Comparison of ENCODE assay signal across 8 cellular contexts in the genomic region with DNA sequence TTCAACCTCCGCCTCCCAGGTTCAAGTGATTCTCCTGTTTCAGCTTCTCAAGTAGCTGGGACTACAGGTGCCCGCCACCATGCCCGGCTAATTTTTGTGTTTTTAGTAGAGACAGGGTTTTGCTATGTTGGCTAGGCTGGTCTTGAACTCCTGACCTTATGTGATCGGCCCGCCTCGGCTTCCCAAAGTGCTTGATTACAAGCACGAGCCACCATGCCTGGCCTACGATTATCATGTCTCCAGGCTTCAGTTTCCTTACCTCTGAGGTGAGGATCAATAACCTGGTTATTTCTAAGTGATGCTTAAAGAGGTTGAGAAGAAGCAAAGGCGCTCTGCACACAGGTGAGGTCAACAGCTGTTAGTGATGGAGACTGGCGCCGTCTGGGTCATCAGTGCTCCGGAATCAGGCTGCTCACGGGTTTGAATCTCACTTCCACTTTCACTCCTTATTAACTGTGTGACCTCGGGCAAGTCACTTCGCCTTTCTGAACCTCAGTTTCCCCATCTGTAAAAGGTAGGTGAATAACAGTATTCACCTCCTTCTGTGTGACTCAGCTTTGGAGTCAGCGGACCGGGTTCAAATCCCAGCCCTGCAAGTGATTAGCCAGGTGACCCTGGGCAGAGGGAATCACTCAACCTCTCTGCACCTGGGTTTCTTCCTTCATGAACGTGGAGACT. TPM values are rescaled to one million over a fixed set of nuclear protein-coding genes. Genes with fewer than 3 reads are reported as not detected.
A peak's percentile ranks its signal among the peaks of the same experiment; 100 is the strongest.
DNase-seq lines count a peak whose midpoint lies in the region; ATAC-seq, FAIRE-seq and TF ChIP-seq lines count a peak whose summit lies in the region.

No MANE protein-coding gene starts in this region.

- peak overlapping the region; percentile 65 for H3K4me2 ChIP-seq in endothelial cell of umbilical vein (ENCODE audit: insufficient read depth, low read length)

- ATAC-seq in GM19372 (IDR thresholded peaks at IDR 0.05; ENCODE audit: low read depth, unreplicated experiment) (peak; percentile 32), pancreas (peak; percentile 4 to 50 (median 25)), HG02973 (IDR thresholded peaks at IDR 0.05; ENCODE audit: unreplicated experiment) (no peak), HG03457 (IDR thresholded peaks at IDR 0.05; ENCODE audit: unreplicated experiment) (no peak)

- FAIRE-seq in endothelial cell of umbilical vein (lab: Jason Lieb, UNC) (peak; percentile 42), pancreas (lab: Jason Lieb, UNC) (no peak)

- H3K4me1 ChIP-seq in endothelial cell of umbilical vein (ENCODE audit: control insufficient read depth, extremely low read depth, insufficient read depth, low read length) (peaks cover 30% of the 10 kb centered on the region), pancreas (peaks cover 0 to 20% (median 0%) of the 10 kb centered on the region in 3 donors)

- CTCF ChIA-PET in endothelial cell of umbilical vein (lab: Charles Lee) = no interaction called here

- TF ChIP-seq POLR2A in NB4 (IDR thresholded peaks at IDR 0.05; ENCODE audit: extremely low read depth, insufficient read length) (no peak), endothelial cell of umbilical vein (IDR thresholded peaks at IDR 0.05; ENCODE audit: low read depth, low read length) (no peak)

- WGBS in pancreas, 2 donors = 55 to 57% methylated on average over 18 of the region's 18 CpGs

- intact Hi-C loops in endothelial cell of umbilical vein (cut with micrococcal nuclease) = no loop called here
- intact Hi-C loops in pancreas (cut with DNase I) = no loop called here

- H3K27ac ChIP-seq in endothelial cell of umbilical vein (ENCODE audit: insufficient read depth, low read depth, low read length) (peak overlapping the region; percentile 74), pancreas (peak overlapping the region in 2 of 4 donors; percentile 21 to 60)

- H2AFZ ChIP-seq in endothelial cell of umbilical vein (ENCODE audit: low read depth, low read length) = peak overlapping the region; percentile 76

- no peaks in the 10 kb centered on the region for H3K9me1 ChIP-seq in endothelial cell of umbilical vein (replicated peaks; ENCODE audit: control insufficient read depth, extremely low read depth, insufficient read depth, low read length)

- BruUV-seq in endothelial cell of umbilical vein (replicated peaks; lab: Mats Ljungman, UMichigan) = TSS peak; percentile 67

- no peaks in the 10 kb centered on the region for H4K20me1 ChIP-seq in endothelial cell of umbilical vein (replicated peaks; ENCODE audit: control insufficient read depth, extremely low read depth, insufficient read depth, low read length)

- TF ChIP-seq CTCF in AG10803 (conservative IDR thresholded peaks at IDR 0.05; ENCODE audit: low read length) = no peak
- no peak for TF ChIP-seq CTCF in NB4 (IDR thresholded peaks at IDR 0.05; ENCODE audit: low read depth, low read length)
- no peak for TF ChIP-seq CTCF in endothelial cell of umbilical vein (IDR thresholded peaks at IDR 0.05; ENCODE audit: extremely low read depth in 1 of 2, insufficient read depth in 1 of 2, low read depth in 1 of 2, low read length in 2 of 2)
- TF ChIP-seq CTCF in pancreas (IDR thresholded peaks at IDR 0.05) = no peak

- no peaks in the 10 kb centered on the region for H3K36me3 ChIP-seq in endothelial cell of umbilical vein (ENCODE audit: control insufficient read depth in 2 of 2, extremely low read depth in 1 of 2, insufficient read depth in 2 of 2, low read length in 2 of 2)
- no peaks in the 10 kb centered on the region for H3K36me3 ChIP-seq in pancreas

- H3K9me3 ChIP-seq in endothelial cell of umbilical vein (replicated peaks; ENCODE audit: control insufficient read depth, insufficient read depth, low read length) (no peaks in the 10 kb centered on the region), pancreas (no peaks in the 10 kb centered on the region)

- dilution Hi-C loops in endothelial cell of umbilical vein (cut with MboI; ENCODE audit: extremely low pct_ligation_motif_present, low sequenced_read_pairs) = no loop called here

- POLR2A ChIA-PET in endothelial cell of umbilical vein (lab: Charles Lee) = no interaction called here

- DNase-seq in AG10803 (ENCODE audit: low read depth) (no peak), NB4 (ENCODE audit: low read depth) (no peak), endothelial cell of umbilical vein (ENCODE audit: low read depth, low spot score) (no peak), pancreas (peak in 3 of 6 donors; percentile 28 to 29 (median 29))
- DNase-seq in activated CD8-positive, alpha-beta memory T cell treated with anti-CD3 and anti-CD28 coated beads for 24 hours = no peak

- peaks cover 41% of the 10 kb centered on the region for H3K79me2 ChIP-seq in endothelial cell of umbilical vein (ENCODE audit: control insufficient read depth, insufficient read depth, low read length)

- peak overlapping the region; percentile 79 for H3K9ac ChIP-seq in endothelial cell of umbilical vein (replicated peaks; ENCODE audit: extremely low read depth, insufficient read depth, low read length)

- H3K4me3 ChIP-seq in AG10803 (ENCODE audit: low read length) (peak overlapping the region; percentile 67), NB4 (ENCODE audit: low read depth, low read length) (peak overlapping the region; percentile 52), endothelial cell of umbilical vein (replicated peaks in 1 of 3; ENCODE audit: insufficient read depth in 1 of 3, low read depth in 1 of 3, low read length in 3 of 3) (peak overlapping the region; percentile 19 to 71 (median 31)), pancreas (peak overlapping the region; percentile 26 to 86 (median 54))

- no peaks in the 10 kb centered on the region for H3K27me3 ChIP-seq in endothelial cell of umbilical vein (ENCODE audit: control insufficient read depth in 2 of 2, insufficient read depth in 2 of 2, low read length in 2 of 2)
- H3K27me3 ChIP-seq in pancreas = no peaks in the 10 kb centered on the region

TF ChIP-seq in endothelial cell of umbilical vein, 7 proteins besides CTCF, POLR2A, EP300 and RAD21:
- TF ChIP-seq FOS (IDR thresholded peaks at IDR 0.05; ENCODE audit: borderline replicate concordance, insufficient read depth, low read length) (no peak), EZH2 (IDR thresholded peaks at IDR 0.05; ENCODE audit: borderline replicate concordance, low read depth, low read length, severe bottlenecking) (no peak), JUN (IDR thresholded peaks at IDR 0.05; ENCODE audit: borderline replicate concordance, insufficient read depth, insufficient read length, low read depth) (no peak), POLR2AphosphoS5 (IDR thresholded peaks at IDR 0.05; ENCODE audit: insufficient read depth, low read depth, low read length) (no peak), MYC (IDR thresholded peaks at IDR 0.05; ENCODE audit: low read depth, low read length) (no peak), GATA2 (IDR thresholded peaks at IDR 0.05; ENCODE audit: insufficient read depth, insufficient read length, low read depth, low read length) (no peak)
- TF ChIP-seq, protein P1, sequence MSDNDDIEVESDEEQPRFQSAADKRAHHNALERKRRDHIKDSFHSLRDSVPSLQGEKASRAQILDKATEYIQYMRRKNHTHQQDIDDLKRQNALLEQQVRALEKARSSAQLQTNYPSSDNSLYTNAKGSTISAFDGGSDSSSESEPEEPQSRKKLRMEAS (IDR thresholded peaks at IDR 0.05; ENCODE audit: insufficient read depth, insufficient read length) = no peak
TF ChIP-seq in endothelial cell of umbilical vein: peak in this region for 0.

RNA-seq across cellular contexts. Expression of a gene that starts 0.7 kb away (rescaled TPM):
- total RNA-seq in endothelial cell of umbilical vein (71.4 and 89.2 TPM in 2 replicates), pancreas (10 to 100 TPM in 4 of 6 donors, 1 to 10 TPM in 2; 8.5 to 16.8 (median 11.5) TPM)
- polyA plus RNA-seq in endothelial cell of umbilical vein (46.1 and 53.8 TPM in 2 replicates), pancreas (10 to 100 TPM; 11.6 to 12.5 TPM)
- 36.6 and 39.1 TPM in 2 replicates for polyA plus RNA-seq in endothelial cell of umbilical vein (2011; cell fraction: cytosol; rRNA removed)
- 116 and 138 TPM in 2 replicates for polyA plus RNA-seq in endothelial cell of umbilical vein (2011; cell fraction: nucleus; rRNA removed)
- 62.5 and 78.6 TPM in 2 replicates for polyA plus RNA-seq in endothelial cell of umbilical vein (2012)
- 184 and 195 TPM in 2 replicates for polyA minus RNA-seq in endothelial cell of umbilical vein
- polyA minus RNA-seq in endothelial cell of umbilical vein (2011; cell fraction: cytosol; rRNA and poly(A)+ RNA removed) = 23.8 TPM
- 124 and 158 TPM in 2 replicates for polyA minus RNA-seq in endothelial cell of umbilical vein (2011; cell fraction: nucleus; rRNA and poly(A)+ RNA removed)

Comparison
In these comparisons a context has a peak if more than half of its experiments do, and no peak if none do; other contexts are left out.
1. ATAC-seq: peak in GM19372 (single experiment) and pancreas (4 of 4); none in HG02973 (single experiment) and HG03457 (single experiment).
2. Peak in every context shown above with its lines, with median percentiles within 50 percentile points of each other: H3K4me3 ChIP-seq.